21 cellular contexts compared by ENCODE assay signal in genomic region chr11:114176321-114176720, GRCh38.
A peak's percentile ranks its signal among the peaks of the same experiment; 100 is the strongest.
DNase-seq lines count a peak whose midpoint lies in the region; ATAC-seq and TF ChIP-seq lines count a peak whose summit lies in the region.
"Had no signal": no experiment of that assay in that cellular context is flagged by ENCODE, and none has a peak within 500 bp of the region (broad histone marks: within the 10 kb centered on the region; RNA-seq: fewer than 3 reads in every experiment).

No MANE protein-coding gene starts in this region.

- H3K9me3 Mint-ChIP-seq in natural killer cell = no peaks in the 10 kb centered on the region
- H3K9me3 Mint-ChIP-seq in natural killer cell treated with Interleukin-12 subunit alpha and Interleukin-12 subunit beta and Interleukin-15 and Interleukin-18, amount 100 ng/mL, for 72 hours = no peaks in the 10 kb centered on the region
- H3K9me3 Mint-ChIP-seq in stimulated activated naive B cell treated with anti-CD40 and anti-IgM and Interleukin-4, amounts not matched to agents 10 μg/mL and 1 μg/mL and 100 μg/mL, for 72 hours = no peaks in the 10 kb centered on the region
- H3K9me3 Mint-ChIP-seq: GM23338, nephron progenitor cell had no signal

- TF ChIP-seq CTCF in natural killer cell (IDR thresholded peaks at IDR 0.05) = no peak
- no peak for TF ChIP-seq CTCF in lower lobe of right lung (IDR thresholded peaks at IDR 0.05)
- TF ChIP-seq CTCF in stomach (IDR thresholded peaks at IDR 0.05) = no peak

- H3K36me3 ChIP-seq in lower lobe of right lung (no peaks in the 10 kb centered on the region), stomach (peaks cover 0 to 8% (median 0%) of the 10 kb centered on the region in 4 donors)
- H3K36me3 ChIP-seq: colonic mucosa had no signal

- no peak for TF ChIP-seq POLR2A in stomach (IDR thresholded peaks at IDR 0.05)

- H3K36me3 Mint-ChIP-seq in natural killer cell = no peaks in the 10 kb centered on the region
- no peaks in the 10 kb centered on the region for H3K36me3 Mint-ChIP-seq in natural killer cell treated with Interleukin-12 subunit alpha and Interleukin-12 subunit beta and Interleukin-15 and Interleukin-18, amount 100 ng/mL, for 72 hours
- no peaks in the 10 kb centered on the region for H3K36me3 Mint-ChIP-seq in stimulated activated naive B cell treated with anti-CD40 and anti-IgM and Interleukin-4, amounts not matched to agents 10 μg/mL and 1 μg/mL and 100 μg/mL, for 72 hours

- no peaks in the 10 kb centered on the region for H3K27me3 Mint-ChIP-seq in natural killer cell (ENCODE audit: low read depth in 2 of 2)
- no peaks in the 10 kb centered on the region for H3K27me3 Mint-ChIP-seq in natural killer cell treated with Interleukin-12 subunit alpha and Interleukin-12 subunit beta and Interleukin-15 and Interleukin-18, amount 100 ng/mL, for 72 hours
- no peaks in the 10 kb centered on the region for H3K27me3 Mint-ChIP-seq in stimulated activated naive B cell treated with anti-CD40 and anti-IgM and Interleukin-4, amounts not matched to agents 10 μg/mL and 1 μg/mL and 100 μg/mL, for 72 hours
- H3K27me3 Mint-ChIP-seq: T-helper 17 cell had no signal

- DNase-seq in natural killer cell (no peak), lower lobe of right lung (no peak), stomach (peak; percentile 81), inferior parietal cortex (ENCODE audit: extremely low spot score) (no peak)
- no peak for DNase-seq in natural killer cell treated with Interleukin-12 subunit alpha and Interleukin-12 subunit beta and Interleukin-15 and Interleukin-18, amount 100 ng/mL, for 72 hours (ENCODE audit: low spot score)
- no peak for DNase-seq in stimulated activated CD4-positive, alpha-beta T cell treated with anti-CD3 and anti-CD28 coated beads, Interleukin-4, amount 100 ng/mL, for 24 hours
- no peak for DNase-seq in stimulated activated naive B cell treated with anti-CD40 and anti-IgM and Interleukin-4, amounts not matched to agents 10 μg/mL and 1 μg/mL and 100 μg/mL, for 72 hours
- DNase-seq: activated CD4-positive, CD25-positive, alpha-beta regulatory T cell; activated effector memory CD4-positive, alpha-beta T cell treated with Interleukin-2 at 50 U/mL for 16 hours; colonic mucosa; foreskin melanocyte; NCI-H2029 treated with DMSO at 0.1 percent for 48 hours; NCI-H510A; nephron progenitor cell; retina; stimulated activated CD4-positive, alpha-beta T cell treated with anti-CD3 and anti-CD28 coated beads, Interleukin-2, amount 100 ng/mL, for 24 hours; T-helper 17 cell; trophoblast cell had no signal

- H3K27ac ChIP-seq in lower lobe of right lung (peak overlapping the region; percentile 84), stomach (peak overlapping the region; percentile 74 to 99 (median 95))
- H3K27ac ChIP-seq: colonic mucosa had no signal

- WGBS in stomach, 5 donors = 50 to 74% (median 53%) methylated on average over 8 of the region's 8 CpGs

- no peaks in the 10 kb centered on the region for H3K27me3 ChIP-seq in lower lobe of right lung (ENCODE audit: low read depth)
- no peaks in the 10 kb centered on the region for H3K27me3 ChIP-seq in stomach
- H3K27me3 ChIP-seq: colonic mucosa had no signal

- peak overlapping the region; percentile 61 to 85 for H3K27ac Mint-ChIP-seq in natural killer cell
- peak overlapping the region in 1 of 2 donors; percentile 29 for H3K27ac Mint-ChIP-seq in natural killer cell treated with Interleukin-12 subunit alpha and Interleukin-12 subunit beta and Interleukin-15 and Interleukin-18, amount 100 ng/mL, for 72 hours
- no peak overlapping the region for H3K27ac Mint-ChIP-seq in stimulated activated naive B cell treated with anti-CD40 and anti-IgM and Interleukin-4, amounts not matched to agents 10 μg/mL and 1 μg/mL and 100 μg/mL, for 72 hours
- H3K27ac Mint-ChIP-seq: GM23338, T-helper 17 cell had no signal

- intact Hi-C loops in natural killer cell (cut with micrococcal nuclease) = no loop called here
- intact Hi-C loops in lower lobe of right lung (cut with DNase I) = no loop called here
- intact Hi-C loops in stomach (cut with DNase I; ENCODE audit: low total_unique reads) = no loop called here

- ATAC-seq in natural killer cell (no peak), lower lobe of right lung (peak in 1 of 2 donors; percentile 25), HG03439 (IDR thresholded peaks at IDR 0.05; ENCODE audit: unreplicated experiment) (no peak)
- no peak for ATAC-seq in natural killer cell treated with Interleukin-12 subunit alpha and Interleukin-12 subunit beta and Interleukin-15 and Interleukin-18, amount 100 ng/mL, for 72 hours
- no peak for ATAC-seq in stimulated activated naive B cell treated with anti-CD40 and anti-IgM and Interleukin-4, amounts not matched to agents 10 μg/mL and 1 μg/mL and 100 μg/mL, for 72 hours (replicated peaks)
- ATAC-seq: GM23338, K562, T-helper 17 cell had no signal

- H3K4me1 Mint-ChIP-seq in natural killer cell = peaks cover 93 to 95% of the 10 kb centered on the region in 2 donors
- H3K4me1 Mint-ChIP-seq in natural killer cell treated with Interleukin-12 subunit alpha and Interleukin-12 subunit beta and Interleukin-15 and Interleukin-18, amount 100 ng/mL, for 72 hours (ENCODE audit: low read depth in 2 of 2) = peaks cover 50 to 88% of the 10 kb centered on the region in 2 donors
- peaks cover 61 to 85% of the 10 kb centered on the region in 2 donors for H3K4me1 Mint-ChIP-seq in stimulated activated naive B cell treated with anti-CD40 and anti-IgM and Interleukin-4, amounts not matched to agents 10 μg/mL and 1 μg/mL and 100 μg/mL, for 72 hours

- H3K4me1 ChIP-seq in lower lobe of right lung = peaks cover 95% of the 10 kb centered on the region
- peaks cover 92 to 99% (median 94%) of the 10 kb centered on the region in 4 donors for H3K4me1 ChIP-seq in stomach

- no peak overlapping the region for H3K4me3 Mint-ChIP-seq in natural killer cell
- H3K4me3 Mint-ChIP-seq in natural killer cell treated with Interleukin-12 subunit alpha and Interleukin-12 subunit beta and Interleukin-15 and Interleukin-18, amount 100 ng/mL, for 72 hours = no peak overlapping the region
- no peak overlapping the region for H3K4me3 Mint-ChIP-seq in stimulated activated naive B cell treated with anti-CD40 and anti-IgM and Interleukin-4, amounts not matched to agents 10 μg/mL and 1 μg/mL and 100 μg/mL, for 72 hours
- H3K4me3 Mint-ChIP-seq: GM23338, nephron progenitor cell, T-helper 17 cell had no signal

- H3K4me3 ChIP-seq in lower lobe of right lung = no peak overlapping the region
- no peak overlapping the region for H3K4me3 ChIP-seq in stomach
- H3K4me3 ChIP-seq: colonic mucosa, GM23338, K562 had no signal

- H3K9me3 ChIP-seq in lower lobe of right lung (no peaks in the 10 kb centered on the region), stomach (no peaks in the 10 kb centered on the region)
- H3K9me3 ChIP-seq: colonic mucosa had no signal

- no peak for TF ChIP-seq EP300 in stomach (IDR thresholded peaks at IDR 0.05)
